Comparison of ENCODE assay signal across 23 cellular contexts in the genomic region with DNA sequence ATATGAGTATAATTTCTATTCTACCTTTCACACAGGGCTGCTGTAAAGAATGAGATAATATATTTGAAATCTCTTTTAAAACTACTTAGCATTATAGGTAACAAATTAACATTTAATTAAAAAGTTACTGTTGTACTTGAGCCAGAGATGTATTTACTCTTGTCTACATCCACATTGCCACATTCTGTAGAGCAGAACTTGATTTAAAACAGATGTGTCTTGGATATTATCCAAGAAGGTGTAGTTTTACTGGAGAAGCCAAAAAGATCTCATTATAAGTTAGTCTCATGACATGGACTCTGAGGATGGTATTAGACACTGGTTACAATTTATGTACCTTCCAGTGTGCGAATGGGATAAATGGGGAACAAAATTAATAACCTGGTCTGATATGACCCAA.
"Had no signal": no experiment of that assay in that cellular context is flagged by ENCODE, and none has a peak within 500 bp of the region (broad histone marks: within the 10 kb centered on the region; RNA-seq: fewer than 3 reads in every experiment).

No MANE protein-coding gene starts in this region.

- ATAC-seq: effector memory CD8-positive, alpha-beta T cell; left colon; left ventricle myocardium superior; right lobe of liver; stimulated activated memory B cell treated with anti-CD40 and anti-IgM and Interleukin-4, amounts not matched to agents 10 μg/mL and 1 μg/mL and 100 μg/mL, for 72 hours had no signal

- H3K27ac Mint-ChIP-seq: dendritic cell treated with granulocyte-macrophage colony-stimulating factor and Interleukin-4, amounts not matched to agents 40 ng/mL and 50 ng/mL, for 4 days; effector memory CD8-positive, alpha-beta T cell; naive B cell; nephron progenitor cell; stimulated activated memory B cell treated with anti-CD40 and anti-IgM and Interleukin-4, amounts not matched to agents 10 μg/mL and 1 μg/mL and 100 μg/mL, for 72 hours; stimulated activated naive CD8-positive, alpha-beta T cell treated with anti-CD3 and anti-CD28 coated beads, Interleukin-15, Interleukin-2, amounts not matched to agents 100 ng/mL and 50 ng/mL, for 24 hours had no signal

- H3K27me3 Mint-ChIP-seq: dendritic cell treated with granulocyte-macrophage colony-stimulating factor and Interleukin-4, amounts not matched to agents 40 ng/mL and 50 ng/mL, for 4 days; effector memory CD8-positive, alpha-beta T cell; naive B cell; stimulated activated memory B cell treated with anti-CD40 and anti-IgM and Interleukin-4, amounts not matched to agents 10 μg/mL and 1 μg/mL and 100 μg/mL, for 72 hours had no signal

- H3K9me3 Mint-ChIP-seq: effector memory CD8-positive, alpha-beta T cell; nephron progenitor cell; stimulated activated memory B cell treated with anti-CD40 and anti-IgM and Interleukin-4, amounts not matched to agents 10 μg/mL and 1 μg/mL and 100 μg/mL, for 72 hours; stimulated activated naive CD8-positive, alpha-beta T cell treated with anti-CD3 and anti-CD28 coated beads, Interleukin-15, Interleukin-2, amounts not matched to agents 100 ng/mL and 50 ng/mL, for 24 hours had no signal

- H3K4me3 ChIP-seq: esophagus muscularis mucosa, hepatocyte, lung, prostate gland, right lobe of liver, spleen, tibial artery, upper lobe of left lung, uterus had no signal

- H3K4me3 Mint-ChIP-seq: dendritic cell treated with granulocyte-macrophage colony-stimulating factor and Interleukin-4, amounts not matched to agents 40 ng/mL and 50 ng/mL, for 4 days; effector memory CD8-positive, alpha-beta T cell; naive B cell; nephron progenitor cell; stimulated activated memory B cell treated with anti-CD40 and anti-IgM and Interleukin-4, amounts not matched to agents 10 μg/mL and 1 μg/mL and 100 μg/mL, for 72 hours; stimulated activated naive CD8-positive, alpha-beta T cell treated with anti-CD3 and anti-CD28 coated beads, Interleukin-15, Interleukin-2, amounts not matched to agents 100 ng/mL and 50 ng/mL, for 24 hours had no signal

- H3K4me1 Mint-ChIP-seq: naive B cell; nephron progenitor cell; stimulated activated memory B cell treated with anti-CD40 and anti-IgM and Interleukin-4, amounts not matched to agents 10 μg/mL and 1 μg/mL and 100 μg/mL, for 72 hours had no signal

- DNase-seq: effector memory CD8-positive, alpha-beta T cell; foreskin melanocyte; head of caudate nucleus; left colon; left ventricle myocardium superior; mesendoderm; naive B cell; nephron progenitor cell; right lobe of liver; spleen; stimulated activated CD4-positive, alpha-beta T cell treated with anti-CD3 and anti-CD28 coated beads, Interleukin-15, amount 100 ng/mL, for 24 hours; stimulated activated CD4-positive, alpha-beta T cell treated with anti-CD3 and anti-CD28 coated beads, Interleukin-1b, Interleukin-23, amount 100 ng/mL, for 48 hours; stimulated activated CD4-positive, alpha-beta T cell treated with anti-CD3 and anti-CD28 coated beads, Interleukin-4, amount 100 ng/mL, for 24 hours; tibial artery; upper lobe of left lung; uterus had no signal

- H3K36me3 Mint-ChIP-seq: naive B cell; stimulated activated memory B cell treated with anti-CD40 and anti-IgM and Interleukin-4, amounts not matched to agents 10 μg/mL and 1 μg/mL and 100 μg/mL, for 72 hours had no signal
